In genomic region chr15:90165157-90165556, GRCh38 we compare ENCODE assay signal across 9 cellular contexts. TPM values are rescaled to one million over a fixed set of nuclear protein-coding genes. Genes with fewer than 3 reads are reported as not detected.
DNase-seq lines count a peak whose midpoint lies in the region; ATAC-seq, FAIRE-seq and TF ChIP-seq lines count a peak whose summit lies in the region.
"Had no signal": no experiment of that assay in that cellular context is flagged by ENCODE, and none has a peak within 500 bp of the region (broad histone marks: within the 10 kb centered on the region; RNA-seq: fewer than 3 reads in every experiment).

No MANE protein-coding gene starts in this region.

- RAD21 ChIA-PET in HCT116 (lab: Charles Lee; ENCODE audit: low non-redundant PET in 1 of 2, low total read pairs in 2 of 2, uncharacterized antibody in 2 of 2, unreplicated experiment in 2 of 2): interaction anchor here (0.5 to 1.1 kb wide), 3 partner anchors 23 to 153 kb away, joined by 3 to 5 read pairs (median 3); no protein-coding TSS in a partner anchor

- H3K27ac ChIP-seq in HCT116 (ENCODE audit: low read depth, low read length) (peak overlapping the region; percentile 90), HepG2 (ENCODE audit: extremely low read length, insufficient read depth, low read length) (peak overlapping the region; percentile 60), spleen (peak overlapping the region in 6 of 8 donors; percentile 3 to 35 (median 21)), GM23338 (ENCODE audit: low read depth) (no peak overlapping the region)

- H3K4me3 ChIP-seq in HCT116 (replicated peaks in 1 of 2; ENCODE audit: low read depth in 1 of 2, low read length in 2 of 2) (peak overlapping the region in 1 of 2 experiments; percentile 29; a peak in 2 of 4 replicates), adipocyte (ENCODE audit: low read length) (no peak overlapping the region), HepG2 (replicated peaks in 1 of 3; ENCODE audit: insufficient read depth in 1 of 3, low read depth in 2 of 3, low read length in 3 of 3) (peak overlapping the region in 1 of 3 experiments; percentile 6; a peak in 1 of 6 replicates), spleen (no peak overlapping the region), GM23338 (no peak overlapping the region)
- H3K4me3 ChIP-seq: HAP-1 had no signal

- BruUV-seq in HCT116 (replicated peaks; lab: Mats Ljungman, UMichigan): no TSS peak
- BruUV-seq in HepG2 (replicated peaks; lab: Mats Ljungman, UMichigan): no TSS peak

- no peak for ATAC-seq in HCT116
- no peak for ATAC-seq in HepG2
- ATAC-seq in HG02885 (IDR thresholded peaks at IDR 0.05; ENCODE audit: poor library complexity, unreplicated experiment): no peak
- no peak for ATAC-seq in HG03159 (IDR thresholded peaks at IDR 0.05; ENCODE audit: unreplicated experiment)
- no peak for ATAC-seq in GM23338

- TF ChIP-seq RAD21 in HCT116 (IDR thresholded peaks at IDR 0.05; ENCODE audit: low read depth) (no peak), HepG2 (CRISPR knock-in tag; IDR thresholded peaks at IDR 0.05) (no peak)

- WGBS in HepG2 (ENCODE audit: low lambda C conversion rate): 90% methylated on average over 1 of the region's 1 CpG
- 94 to 100% (median 100%) methylated on average over 1 of the region's 1 CpG for WGBS in spleen, 5 donors

- CTCF ChIA-PET in HCT116 (lab: Charles Lee): interaction anchor here (1.0 kb wide), 1 partner anchor 56 kb away, joined by 4 read pairs; no protein-coding TSS in a partner anchor
- CTCF ChIA-PET in HepG2 (lab: Yijun Ruan, JAX; ENCODE audit: low intra/inter-chr PET ratio, low total read pairs): no interaction called here
- CTCF ChIA-PET in activated naive CD4-positive, alpha-beta T cell treated with anti-CD3 and anti-CD28 coated beads for 36 hours (lab: Charles Lee): interaction anchor here (0.6 to 2.0 kb wide), 4 partner anchors 19 to 108 kb away, joined by 3 to 8 read pairs (median 4); no protein-coding TSS in a partner anchor

- H3K27ac Mint-ChIP-seq in activated naive CD4-positive, alpha-beta T cell treated with anti-CD3 and anti-CD28 coated beads for 36 hours: no peak overlapping the region
- H3K27ac Mint-ChIP-seq in GM23338: no peak overlapping the region

- no peaks in the 10 kb centered on the region for H3K36me3 Mint-ChIP-seq in activated naive CD4-positive, alpha-beta T cell treated with anti-CD3 and anti-CD28 coated beads for 36 hours (ENCODE audit: low read depth)
- no peaks in the 10 kb centered on the region for H3K36me3 Mint-ChIP-seq in GM23338 (ENCODE audit: low read depth)

- H2AFZ ChIP-seq in HCT116 (ENCODE audit: low read depth, low read length, poor library complexity, severe bottlenecking): no peak overlapping the region
- no peak overlapping the region for H2AFZ ChIP-seq in HepG2 (ENCODE audit: low read length)
- no peak overlapping the region for H2AFZ ChIP-seq in GM23338

- H3F3A ChIP-seq in GM23338 (replicated peaks; ENCODE audit: low read depth): no peaks in the 10 kb centered on the region

- no peaks in the 10 kb centered on the region for H3K9me2 ChIP-seq in HCT116 (ENCODE audit: insufficient read depth)
- no peaks in the 10 kb centered on the region for H3K9me2 ChIP-seq in GM23338 (ENCODE audit: insufficient read depth)

- peaks cover 38 to 80% of the 10 kb centered on the region in 2 experiments for H3K4me1 ChIP-seq in HCT116 (ENCODE audit: control insufficient read depth in 1 of 2, insufficient read depth in 2 of 2, low read length in 2 of 2)
- H3K4me1 ChIP-seq in adipocyte (ENCODE audit: control insufficient read depth, insufficient read depth, low read length): peaks cover 13% of the 10 kb centered on the region
- H3K4me1 ChIP-seq in HepG2 (ENCODE audit: insufficient read depth, low read length): peaks cover 74% of the 10 kb centered on the region
- peaks cover 3 to 50% (median 31%) of the 10 kb centered on the region in 6 donors for H3K4me1 ChIP-seq in spleen
- peaks cover 11% of the 10 kb centered on the region for H3K4me1 ChIP-seq in GM23338 (ENCODE audit: insufficient read depth)
- H3K4me1 ChIP-seq: HAP-1 had no signal

- H3K4me3 Mint-ChIP-seq in activated naive CD4-positive, alpha-beta T cell treated with anti-CD3 and anti-CD28 coated beads for 36 hours: no peak overlapping the region
- no peak overlapping the region for H3K4me3 Mint-ChIP-seq in GM23338

- H3K4me2 ChIP-seq in HCT116 (ENCODE audit: low read length) (peak overlapping the region; percentile 68), HepG2 (ENCODE audit: low read depth, low read length) (peak overlapping the region; percentile 59), GM23338 (no peak overlapping the region)

- no peaks in the 10 kb centered on the region for H3K9me3 ChIP-seq in HCT116 (ENCODE audit: control insufficient read depth in 1 of 2, insufficient read depth in 1 of 2, low read depth in 1 of 2, low read length in 2 of 2)
- no peaks in the 10 kb centered on the region for H3K9me3 ChIP-seq in adipocyte (ENCODE audit: control insufficient read depth, low read length)
- no peaks in the 10 kb centered on the region for H3K9me3 ChIP-seq in HepG2 (ENCODE audit: low read length)
- no peaks in the 10 kb centered on the region for H3K9me3 ChIP-seq in spleen
- H3K9me3 ChIP-seq: HAP-1 had no signal

- in situ Hi-C loops in HepG2 (cut with HindIII; ENCODE audit: extremely low pct_ligation_motif_present, low pct_unique_long_range_greater_than_20kb): no loop called here

- H3K4me1 Mint-ChIP-seq in activated naive CD4-positive, alpha-beta T cell treated with anti-CD3 and anti-CD28 coated beads for 36 hours (ENCODE audit: low read depth): peaks cover 8% of the 10 kb centered on the region
- peaks cover 25% of the 10 kb centered on the region for H3K4me1 Mint-ChIP-seq in GM23338

- TF ChIP-seq CTCF in HCT116 (IDR thresholded peaks at IDR 0.05 in 2 of 3, conservative IDR thresholded peaks at IDR 0.05 in 1 of 3; ENCODE audit: borderline replicate concordance in 1 of 3, insufficient read depth in 1 of 3, low read depth in 2 of 3, low read length in 2 of 3) (no peak), HepG2 (CRISPR knock-in tag; IDR thresholded peaks at IDR 0.05) (no peak), spleen (IDR thresholded peaks at IDR 0.05 in 8 of 11, conservative IDR thresholded peaks at IDR 0.05 in 3 of 11) (no peak), GM23338 (conservative IDR thresholded peaks at IDR 0.05; ENCODE audit: low read depth in 2 of 2) (no peak)

- intact Hi-C loops in HCT116 (cut with micrococcal nuclease) (loop anchor here (1.0 kb wide), 2 partner anchors 19 to 48 kb away; no protein-coding TSS in a partner anchor), HepG2 (cut with micrococcal nuclease; ENCODE audit: unreplicated experiment) (no loop called here), spleen (cut with DNase I; ENCODE audit: low total_unique reads) (no loop called here)
- intact Hi-C loops in activated naive CD4-positive, alpha-beta T cell treated with anti-CD3 and anti-CD28 coated beads for 36 hours (cut with micrococcal nuclease): no loop called here

- no peaks in the 10 kb centered on the region for H3K9me3 Mint-ChIP-seq in activated naive CD4-positive, alpha-beta T cell treated with anti-CD3 and anti-CD28 coated beads for 36 hours
- H3K9me3 Mint-ChIP-seq in GM23338: no peaks in the 10 kb centered on the region

- no peak for TF ChIP-seq EP300 in HepG2 (IDR thresholded peaks at IDR 0.05; ENCODE audit: low read depth in 2 of 2, low read length in 2 of 2)
- TF ChIP-seq EP300 in HepG2 (CRISPR knock-in tag; IDR thresholded peaks at IDR 0.05; ENCODE audit: borderline replicate concordance): no peak

- H3K36me3 ChIP-seq in HCT116 (ENCODE audit: control insufficient read depth in 1 of 2, insufficient read depth in 2 of 2, low read length in 2 of 2) (no peaks in the 10 kb centered on the region), adipocyte (ENCODE audit: control insufficient read depth, insufficient read depth, low read length, severe bottlenecking) (no peaks in the 10 kb centered on the region), HepG2 (replicated peaks in 1 of 2; ENCODE audit: control insufficient read depth in 1 of 2, insufficient read depth in 2 of 2, low read length in 2 of 2) (no peaks in the 10 kb centered on the region), spleen (no peaks in the 10 kb centered on the region), GM23338 (ENCODE audit: insufficient read depth) (no peaks in the 10 kb centered on the region)
- H3K36me3 ChIP-seq: HAP-1 had no signal

- no peaks in the 10 kb centered on the region for H3K27me3 ChIP-seq in HCT116 (ENCODE audit: insufficient read depth, low read length)
- no peaks in the 10 kb centered on the region for H3K27me3 ChIP-seq in adipocyte (replicated peaks; ENCODE audit: control insufficient read depth, insufficient read depth, low read length)
- no peaks in the 10 kb centered on the region for H3K27me3 ChIP-seq in HepG2 (ENCODE audit: control insufficient read depth in 1 of 2, insufficient read depth in 2 of 2, low read length in 2 of 2)
- H3K27me3 ChIP-seq in spleen (replicated peaks in 1 of 7): no peaks in the 10 kb centered on the region
- no peaks in the 10 kb centered on the region for H3K27me3 ChIP-seq in GM23338 (ENCODE audit: insufficient read depth)

- H4K20me1 ChIP-seq in HCT116 (ENCODE audit: insufficient read depth) (no peaks in the 10 kb centered on the region), HepG2 (ENCODE audit: insufficient read depth, low read length) (no peaks in the 10 kb centered on the region), GM23338 (replicated peaks; ENCODE audit: insufficient read depth) (no peaks in the 10 kb centered on the region)

- H3K9ac ChIP-seq in HCT116 (ENCODE audit: low read length) (peak overlapping the region; percentile 45), adipocyte (ENCODE audit: low read length) (peak overlapping the region; percentile 45), HepG2 (ENCODE audit: insufficient read depth, low read depth, low read length) (0 out of 2 replicates have a peak overlapping the region, but pooled peaks have one; percentile 6)

- no peaks in the 10 kb centered on the region for H3K79me2 ChIP-seq in HCT116 (ENCODE audit: insufficient read depth, low read length)
- H3K79me2 ChIP-seq in HepG2 (ENCODE audit: insufficient read depth, low read length): no peaks in the 10 kb centered on the region
- no peaks in the 10 kb centered on the region for H3K79me2 ChIP-seq in GM23338 (replicated peaks; ENCODE audit: insufficient read depth)

- POLR2A ChIA-PET in HCT116 (lab: Charles Lee): interaction anchor here (1.0 to 2.7 kb wide), 2 partner anchors 19 to 69 kb away, joined by 4 to 9 read pairs; partner anchors contain the start of genes CIB1 and GDPGP1
- POLR2A ChIA-PET in HepG2 (lab: Yijun Ruan, JAX): interaction anchor here (1.0 to 1.4 kb wide), 2 partner anchors 22 to 27 kb away, joined by 3 to 8 read pairs; no protein-coding TSS in a partner anchor

- TF ChIP-seq POLR2A in HCT116 (IDR thresholded peaks at IDR 0.05; ENCODE audit: borderline replicate concordance, extremely low read depth, insufficient read depth, insufficient read length): no peak
- no peak for TF ChIP-seq POLR2A in HepG2 (IDR thresholded peaks at IDR 0.05; ENCODE audit: insufficient read depth in 1 of 2, low read depth in 2 of 2, low read length in 2 of 2)
- no peak for TF ChIP-seq POLR2A in spleen (IDR thresholded peaks at IDR 0.05)

- DNase-seq in HCT116 (ENCODE audit: low read depth, low spot score) (no peak), adipocyte (ENCODE audit: low read depth) (no peak), HepG2 (ENCODE audit: low spot score) (no peak), spleen (no peak), GM23338 (ENCODE audit: low spot score) (no peak)
- DNase-seq in activated naive CD4-positive, alpha-beta T cell treated with anti-CD3 and anti-CD28 coated beads for 36 hours: no peak

- H3K27me3 Mint-ChIP-seq in activated naive CD4-positive, alpha-beta T cell treated with anti-CD3 and anti-CD28 coated beads for 36 hours (ENCODE audit: low read depth): no peaks in the 10 kb centered on the region
- peaks cover 7% of the 10 kb centered on the region for H3K27me3 Mint-ChIP-seq in GM23338 (ENCODE audit: insufficient read depth, low read depth, poor library complexity)

- no peak for FAIRE-seq in HepG2 (lab: Jason Lieb, UNC)

RNA-seq across cellular contexts. Expression of gene SEMA4B, which starts 36.0 kb away (rescaled TPM):
- total RNA-seq in HCT116 (2021; ENCODE audit: unreplicated experiment): 98.6 TPM
- polyA plus RNA-seq in HCT116 (2012): 180 and 260 TPM in 2 replicates
- 1.3 and 2.1 TPM in 2 replicates for total RNA-seq in HepG2 (2016; rRNA removed; fragmentation: Illumina TruSeq; extraction: Trizol)
- 2.8 and 3.6 TPM in 2 replicates for total RNA-seq in HepG2 (2016; cell fraction: cytosol; rRNA removed; fragmentation: Illumina TruSeq; extraction: Trizol; ENCODE audit: low read depth)
- total RNA-seq in HepG2 (2016; cell fraction: insoluble cytoplasmic fraction; rRNA removed; fragmentation: Illumina TruSeq; extraction: Trizol): 1.8 and 2.7 TPM in 2 replicates
- 1.5 and 1.8 TPM in 2 replicates for total RNA-seq in HepG2 (2016; cell fraction: membrane; rRNA removed; fragmentation: Illumina TruSeq; extraction: Trizol)
- total RNA-seq in HepG2 (2016; cell fraction: nucleus; rRNA removed; fragmentation: Illumina TruSeq; extraction: Trizol): 4.4 and 5.3 TPM in 2 replicates
- polyA plus RNA-seq in HepG2 (2011; rRNA removed): 17.0 and 31.8 TPM in 2 replicates
- 11.3 and 13.8 TPM in 2 replicates for polyA plus RNA-seq in HepG2 (2011; cell fraction: cytosol; rRNA removed)
- 63.8 and 71.1 TPM in 2 replicates for polyA plus RNA-seq in HepG2 (2011; cell fraction: nucleus; rRNA removed)
- 11.2 and 22.4 TPM in 2 replicates for polyA plus RNA-seq in HepG2 (2012)
- polyA plus RNA-seq in HepG2 (2016; cell fraction: cytosol; fragmentation: Illumina TruSeq; extraction: Trizol; ENCODE audit: low read depth): 0.40 and 0.47 TPM in 2 replicates
- polyA plus RNA-seq in HepG2 (2016; cell fraction: insoluble cytoplasmic fraction; fragmentation: Illumina TruSeq; extraction: Trizol; ENCODE audit: low read depth): 2.0 and 2.2 TPM in 2 replicates
- 0.70 and 1.2 TPM in 2 replicates for polyA plus RNA-seq in HepG2 (2016; cell fraction: membrane; fragmentation: Illumina TruSeq; extraction: Trizol; ENCODE audit: low read depth)
- polyA plus RNA-seq in HepG2 (2016; cell fraction: nucleus; fragmentation: Illumina TruSeq; extraction: Trizol; ENCODE audit: insufficient read depth, low read depth): 14.4 and 14.8 TPM in 2 replicates
- polyA minus RNA-seq in HepG2 (2011; rRNA and poly(A)+ RNA removed; ENCODE audit: low replicate concordance): 42.2 and 71.8 TPM in 2 replicates
- 25.4 and 35.9 TPM in 2 replicates for polyA minus RNA-seq in HepG2 (2011; cell fraction: cytosol; rRNA and poly(A)+ RNA removed)
- polyA minus RNA-seq in HepG2 (2011; cell fraction: nucleus; rRNA and poly(A)+ RNA removed): 35.4 and 39.4 TPM in 2 replicates
- 10 to 100 TPM; 57.7 to 90.0 (median 77.0) TPM for total RNA-seq in spleen
- polyA plus RNA-seq in spleen: 10 to 100 TPM; 16.4 to 25.0 (median 16.7) TPM
- total RNA-seq in activated naive CD4-positive, alpha-beta T cell treated with anti-CD3 and anti-CD28 coated beads for 36 hours: 1 to 10 TPM; 6.8 to 8.6 TPM
- 41.2 and 48.2 TPM in 2 replicates for total RNA-seq in GM23338 (2014; rRNA removed; shearing (Covaris generic))
- polyA plus RNA-seq in GM23338 (2016; fragmentation: Nextera tagmentation; extraction: Ambion mirVana): 16.7 and 19.5 TPM in 2 replicates
